Comparison of ENCODE assay signal across 18 cellular contexts in the genomic region with DNA sequence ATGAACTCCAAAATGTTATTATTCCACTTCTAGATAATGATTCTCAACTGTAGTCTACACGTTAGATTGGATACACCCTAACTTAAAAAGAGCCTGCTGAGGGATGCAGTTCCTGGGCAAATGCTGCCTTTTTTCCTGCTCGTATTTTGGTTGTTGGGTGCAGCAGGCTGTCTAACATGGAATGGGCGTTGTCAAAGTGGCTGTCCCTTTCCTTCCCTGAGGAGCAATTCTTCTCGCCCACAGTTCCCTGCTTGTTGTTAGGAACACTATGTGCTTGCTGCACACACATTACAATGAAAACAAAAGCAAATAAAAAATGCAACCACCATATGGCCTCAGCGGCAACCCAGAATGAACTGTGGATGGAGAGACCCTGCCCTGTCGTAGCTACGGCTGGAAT. TPM values are rescaled to one million over a fixed set of nuclear protein-coding genes. Genes with fewer than 3 reads are reported as not detected.
"Had no signal": no experiment of that assay in that cellular context is flagged by ENCODE, and none has a peak within 500 bp of the region (broad histone marks: within the 10 kb centered on the region; RNA-seq: fewer than 3 reads in every experiment).

No MANE protein-coding gene starts in this region.

- H3K4me1 Mint-ChIP-seq: activated CD4-positive, alpha-beta T cell treated with anti-CD3 and anti-CD28 coated beads for 36 hours; neural crest cell had no signal

- ATAC-seq: activated CD4-positive, alpha-beta T cell treated with anti-CD3 and anti-CD28 coated beads for 36 hours; WTC11 had no signal

- H3K36me3 ChIP-seq: brain microvascular endothelial cell, thoracic aorta had no signal

- H3K27ac ChIP-seq: brain microvascular endothelial cell, hepatocyte, thoracic aorta had no signal

- H3K79me2 ChIP-seq: hepatocyte had no signal

- H3K4me3 ChIP-seq: hepatocyte, skin epidermis, thoracic aorta had no signal

- H3K36me3 Mint-ChIP-seq: WTC11 had no signal

- H3K27me3 ChIP-seq: brain microvascular endothelial cell, hepatocyte had no signal

- H3K4me2 ChIP-seq: hepatocyte had no signal

- H2AFZ ChIP-seq: hepatocyte had no signal

- H3K27ac Mint-ChIP-seq: activated CD4-positive, alpha-beta T cell treated with anti-CD3 and anti-CD28 coated beads for 36 hours; activated T-helper 1 cell treated with anti-CD3 and anti-CD28 coated beads, Interleukin-12 subunit alpha, Interleukin-12 subunit beta, Interleukin-2, Interleukin-4 antibody, amounts not matched to agents 30 ng/mL and 10 ng/mL and 1 ng/mL, durations not matched to agents 14 hours and 24 hours and 36 hours; stimulated activated naive CD8-positive, alpha-beta T cell treated with anti-CD3 and anti-CD28 coated beads, Interleukin-15, Interleukin-2, amounts not matched to agents 100 ng/mL and 50 ng/mL, for 24 hours; WTC11 had no signal

- H3K9me3 Mint-ChIP-seq: activated T-helper 1 cell treated with anti-CD3 and anti-CD28 coated beads, Interleukin-12 subunit alpha, Interleukin-12 subunit beta, Interleukin-2, Interleukin-4 antibody, amounts not matched to agents 30 ng/mL and 10 ng/mL and 1 ng/mL, durations not matched to agents 14 hours and 24 hours and 36 hours had no signal

- H3K9me3 ChIP-seq: thoracic aorta had no signal

- H3K4me3 Mint-ChIP-seq: activated CD4-positive, alpha-beta T cell treated with anti-CD3 and anti-CD28 coated beads for 36 hours; activated T-helper 1 cell treated with anti-CD3 and anti-CD28 coated beads, Interleukin-12 subunit alpha, Interleukin-12 subunit beta, Interleukin-2, Interleukin-4 antibody, amounts not matched to agents 30 ng/mL and 10 ng/mL and 1 ng/mL, durations not matched to agents 14 hours and 24 hours and 36 hours; neural crest cell; stimulated activated naive CD8-positive, alpha-beta T cell treated with anti-CD3 and anti-CD28 coated beads, Interleukin-15, Interleukin-2, amounts not matched to agents 100 ng/mL and 50 ng/mL, for 24 hours; WTC11 had no signal

- DNase-seq: activated CD4-positive, alpha-beta T cell treated with anti-CD3 and anti-CD28 coated beads for 36 hours; activated CD4-positive, alpha-beta T cell treated with anti-CD3 and anti-CD28 coated beads, Interleukin-2, amount 50 U/mL, for 48 hours; activated naive CD4-positive, alpha-beta T cell; aorta; brain microvascular endothelial cell; cerebellar nuclear complex; cortex of kidney; left cardiac atrium; stimulated activated CD4-positive, alpha-beta T cell treated with anti-CD3 and anti-CD28 coated beads, Interleukin-2, amount 100 ng/mL, for 48 hours; SW 1271; T-helper 2 cell had no signal

RNA-seq across cellular contexts. Expression of a gene that starts 1.7 kb away (rescaled TPM):
- total RNA-seq: activated CD4-positive, alpha-beta T cell treated with anti-CD3 and anti-CD28 coated beads for 36 hours; activated T-helper 1 cell treated with anti-CD3 and anti-CD28 coated beads, Interleukin-12 subunit alpha, Interleukin-12 subunit beta, Interleukin-2, Interleukin-4 antibody, amounts not matched to agents 30 ng/mL and 10 ng/mL and 1 ng/mL, durations not matched to agents 14 hours and 24 hours and 36 hours had no signal
